In genomic region chr4:24395937-24396336, GRCh38 we compare ENCODE assay signal across 2 cellular contexts.
TF ChIP-seq lines count a peak whose summit lies in the region.

No MANE protein-coding gene starts in this region.

TF ChIP-seq in HCT116, 20 proteins besides CTCF, POLR2A, EP300 and RAD21 (continued from another document):
- no peak for TF ChIP-seq ELF1 (IDR thresholded peaks at IDR 0.05; ENCODE audit: borderline replicate concordance, low read depth)
- no peak for TF ChIP-seq EGR1 (IDR thresholded peaks at IDR 0.05; ENCODE audit: low read depth)
- TF ChIP-seq CEBPB (IDR thresholded peaks at IDR 0.05; ENCODE audit: low read depth), result no peak
- TF ChIP-seq SIN3A (IDR thresholded peaks at IDR 0.05; ENCODE audit: low read depth), result no peak
- TF ChIP-seq SP1 (IDR thresholded peaks at IDR 0.05; ENCODE audit: low read depth), result no peak

TF ChIP-seq in WTC11, 78 proteins besides CTCF, POLR2A, EP300 and RAD21 (continued from another document):
- TF ChIP-seq IRF1 (CRISPR knock-in tag; IDR thresholded peaks at IDR 0.05) (no peak), NFE2L1 (CRISPR knock-in tag; IDR thresholded peaks at IDR 0.05) (no peak), ZNF219 (CRISPR knock-in tag; IDR thresholded peaks at IDR 0.05; ENCODE audit: borderline replicate concordance) (no peak), ZBTB21 (CRISPR knock-in tag; IDR thresholded peaks at IDR 0.05; ENCODE audit: borderline replicate concordance) (no peak)
